In genomic region chr10:101997803-101998202, GRCh38 we compare ENCODE assay signal across 18 cellular contexts.
"Had no signal": no experiment of that assay in that cellular context is flagged by ENCODE, and none has a peak within 500 bp of the region (broad histone marks: within the 10 kb centered on the region; RNA-seq: fewer than 3 reads in every experiment).

No MANE protein-coding gene starts in this region.

- H3K9ac ChIP-seq: neural progenitor cell had no signal

- H3K9me3 Mint-ChIP-seq: dendritic cell treated with granulocyte-macrophage colony-stimulating factor and Interleukin-4, amounts not matched to agents 40 ng/mL and 50 ng/mL, for 4 days; endodermal cell; naive thymus-derived CD8-positive, alpha-beta T cell; neural progenitor cell had no signal

- ATAC-seq: heart left ventricle; naive thymus-derived CD8-positive, alpha-beta T cell; right cardiac atrium; stimulated activated naive CD8-positive, alpha-beta T cell treated with anti-CD3 and anti-CD28 coated beads, Interleukin-15, Interleukin-2, amounts not matched to agents 100 U/mL and 50 U/mL, for 24 hours had no signal

- H3K4me3 ChIP-seq: heart left ventricle, neural progenitor cell, ovary, tibial artery, upper lobe of left lung, uterus had no signal

- H3K4me1 ChIP-seq: uterus had no signal

- H3K4me3 Mint-ChIP-seq: dendritic cell treated with granulocyte-macrophage colony-stimulating factor and Interleukin-4, amounts not matched to agents 40 ng/mL and 50 ng/mL, for 4 days; endodermal cell; naive thymus-derived CD8-positive, alpha-beta T cell; neural progenitor cell had no signal

- H2AFZ ChIP-seq: neural progenitor cell had no signal

- H3K27me3 Mint-ChIP-seq: dendritic cell treated with granulocyte-macrophage colony-stimulating factor and Interleukin-4, amounts not matched to agents 40 ng/mL and 50 ng/mL, for 4 days; naive thymus-derived CD8-positive, alpha-beta T cell had no signal

- H3K27ac ChIP-seq: neural progenitor cell, ovary, tibial artery, upper lobe of left lung, uterus had no signal

- H3K27me3 ChIP-seq: heart left ventricle, neural progenitor cell, ovary, tibial artery, upper lobe of left lung, uterus had no signal

- H3K9me3 ChIP-seq: heart left ventricle, ovary, tibial artery, upper lobe of left lung, uterus had no signal

- H3K27ac Mint-ChIP-seq: dendritic cell treated with granulocyte-macrophage colony-stimulating factor and Interleukin-4, amounts not matched to agents 40 ng/mL and 50 ng/mL, for 4 days; endodermal cell; neural progenitor cell had no signal

- H3K36me3 ChIP-seq: neural progenitor cell, ovary, uterus had no signal

- H3K4me2 ChIP-seq: neural progenitor cell had no signal

- DNase-seq: endodermal cell; heart left ventricle; hippocampal formation; mammary epithelial cell; naive thymus-derived CD8-positive, alpha-beta T cell; nucleus accumbens; ovary; right cardiac atrium; small intestine; stimulated activated CD4-positive, alpha-beta T cell treated with anti-CD3 and anti-CD28 coated beads, Interleukin-12 subunit alpha, Interleukin-12 subunit beta, amount 100 ng/mL, for 4 hours; stimulated activated naive CD8-positive, alpha-beta T cell treated with anti-CD3 and anti-CD28 coated beads, Interleukin-15, Interleukin-2, amounts not matched to agents 100 U/mL and 50 U/mL, for 24 hours; tibial artery; upper lobe of left lung; uterus had no signal

- FAIRE-seq: colon, frontal cortex, small intestine had no signal
